1 cellular context compared by ENCODE assay signal in the genomic region with DNA sequence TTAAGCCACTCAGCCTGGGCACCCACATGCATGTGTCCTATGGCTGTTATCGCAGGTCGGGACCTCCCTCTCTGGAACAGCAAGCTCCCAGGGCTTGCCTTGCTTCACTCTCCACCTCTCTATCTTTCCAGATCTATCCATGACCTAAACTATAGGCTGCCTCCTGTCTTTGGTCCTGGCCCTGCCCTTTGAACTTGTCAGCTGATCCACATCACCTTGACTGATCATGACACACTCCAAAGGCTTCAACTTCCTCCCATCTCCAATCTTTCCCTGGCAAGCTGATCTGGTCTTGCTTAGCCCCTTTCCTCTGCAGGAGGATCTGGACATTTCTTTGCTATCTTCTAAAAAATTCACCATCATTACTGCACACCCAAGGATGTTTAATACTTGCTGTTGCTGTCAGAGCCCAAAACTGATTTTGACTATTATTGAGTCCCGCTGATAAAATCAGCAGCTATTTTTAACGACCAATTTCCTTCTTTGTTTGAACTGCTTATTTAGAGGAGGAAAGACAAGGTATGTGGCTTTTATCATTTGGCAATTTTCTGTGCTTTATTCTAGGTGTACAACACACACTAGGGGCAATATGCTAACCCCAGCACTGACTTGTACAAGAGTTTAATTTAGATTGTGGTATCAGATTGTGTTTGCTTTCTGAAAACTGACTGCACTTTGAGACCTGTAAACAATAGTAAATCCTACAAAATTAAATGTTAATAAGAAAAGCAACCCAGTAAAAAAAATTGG.
TF ChIP-seq lines count a peak whose summit lies in the region.

No MANE protein-coding gene starts in this region.

TF ChIP-seq in K562, 482 proteins besides CTCF, POLR2A, EP300 and RAD21 (continued from another document):
- TF ChIP-seq NR2C1 (IDR thresholded peaks at IDR 0.05) (0 out of 2 replicates have a peak, but pooled peaks have one; percentile 23), NR2C1 (tag; IDR thresholded peaks at IDR 0.05) (peak; percentile 48; the same call in 1 of the 2 replicates), ZNF79 (CRISPR knock-in tag; IDR thresholded peaks at IDR 0.05; ENCODE audit: low read depth) (no peak), MEIS2 (IDR thresholded peaks at IDR 0.05; ENCODE audit: partially characterized antibody) (no peak), ZNF274 (IDR thresholded peaks at IDR 0.05; ENCODE audit: borderline replicate concordance, low read depth, low read length) (no peak)
- TF ChIP-seq, protein P1, sequence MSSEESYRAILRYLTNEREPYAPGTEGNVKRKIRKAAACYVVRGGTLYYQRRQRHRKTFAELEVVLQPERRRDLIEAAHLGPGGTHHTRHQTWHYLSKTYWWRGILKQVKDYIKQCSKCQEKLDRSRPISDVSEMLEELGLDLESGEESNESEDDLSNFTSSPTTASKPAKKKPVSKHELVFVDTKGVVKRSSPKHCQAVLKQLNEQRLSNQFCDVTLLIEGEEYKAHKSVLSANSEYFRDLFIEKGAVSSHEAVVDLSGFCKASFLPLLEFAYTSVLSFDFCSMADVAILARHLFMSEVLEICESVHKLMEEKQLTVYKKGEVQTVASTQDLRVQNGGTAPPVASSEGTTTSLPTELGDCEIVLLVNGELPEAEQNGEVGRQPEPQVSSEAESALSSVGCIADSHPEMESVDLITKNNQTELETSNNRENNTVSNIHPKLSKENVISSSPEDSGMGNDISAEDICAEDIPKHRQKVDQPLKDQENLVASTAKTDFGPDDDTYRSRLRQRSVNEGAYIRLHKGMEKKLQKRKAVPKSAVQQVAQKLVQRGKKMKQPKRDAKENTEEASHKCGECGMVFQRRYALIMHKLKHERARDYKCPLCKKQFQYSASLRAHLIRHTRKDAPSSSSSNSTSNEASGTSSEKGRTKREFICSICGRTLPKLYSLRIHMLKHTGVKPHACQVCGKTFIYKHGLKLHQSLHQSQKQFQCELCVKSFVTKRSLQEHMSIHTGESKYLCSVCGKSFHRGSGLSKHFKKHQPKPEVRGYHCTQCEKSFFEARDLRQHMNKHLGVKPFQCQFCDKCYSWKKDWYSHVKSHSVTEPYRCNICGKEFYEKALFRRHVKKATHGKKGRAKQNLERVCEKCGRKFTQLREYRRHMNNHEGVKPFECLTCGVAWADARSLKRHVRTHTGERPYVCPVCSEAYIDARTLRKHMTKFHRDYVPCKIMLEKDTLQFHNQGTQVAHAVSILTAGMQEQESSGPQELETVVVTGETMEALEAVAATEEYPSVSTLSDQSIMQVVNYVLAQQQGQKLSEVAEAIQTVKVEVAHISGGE (CRISPR knock-in tag; IDR thresholded peaks at IDR 0.05), result no peak
